Comparison of ENCODE assay signal across 8 cellular contexts in genomic region chr9:26723486-26723885, GRCh38.
DNase-seq lines count a peak whose midpoint lies in the region; ATAC-seq and TF ChIP-seq lines count a peak whose summit lies in the region.

No MANE protein-coding gene starts in this region.

- no peak overlapping the region for H3K4me3 Mint-ChIP-seq in natural killer cell treated with Interleukin-12 subunit alpha and Interleukin-12 subunit beta and Interleukin-15 and Interleukin-18, amount 100 ng/mL, for 72 hours

- ATAC-seq in HG02981 (IDR thresholded peaks at IDR 0.05; ENCODE audit: unreplicated experiment) (peak; percentile 67), GM18505 (IDR thresholded peaks at IDR 0.05; ENCODE audit: unreplicated experiment) (no peak)
- ATAC-seq in natural killer cell treated with Interleukin-12 subunit alpha and Interleukin-12 subunit beta and Interleukin-15 and Interleukin-18, amount 100 ng/mL, for 72 hours = no peak

- peak; percentile 1 for DNase-seq in stimulated activated CD4-positive, alpha-beta T cell treated with anti-CD3 and anti-CD28 coated beads, Interleukin-12 subunit alpha, Interleukin-12 subunit beta, amount 100 ng/mL, for 4 hours
- DNase-seq in stimulated activated CD4-positive, alpha-beta T cell treated with anti-CD3 and anti-CD28 coated beads, Interleukin-4, amount 100 ng/mL, for 4 hours = no peak
- DNase-seq in RPMI7951 (ENCODE audit: low read depth) = peak; percentile 69
- DNase-seq in fibroblast of mammary gland (ENCODE audit: low read depth) = peak; percentile 36
- DNase-seq in stimulated activated CD4-positive, alpha-beta T cell treated with anti-CD3 and anti-CD28 coated beads, Interleukin-2, amount 100 ng/mL, for 24 hours = peak; percentile 18 to 30
- no peak for DNase-seq in natural killer cell treated with Interleukin-12 subunit alpha and Interleukin-12 subunit beta and Interleukin-15 and Interleukin-18, amount 100 ng/mL, for 72 hours (ENCODE audit: low spot score)

- no peak overlapping the region for H3K27ac Mint-ChIP-seq in natural killer cell treated with Interleukin-12 subunit alpha and Interleukin-12 subunit beta and Interleukin-15 and Interleukin-18, amount 100 ng/mL, for 72 hours

- H3K36me3 Mint-ChIP-seq in natural killer cell treated with Interleukin-12 subunit alpha and Interleukin-12 subunit beta and Interleukin-15 and Interleukin-18, amount 100 ng/mL, for 72 hours = no peaks in the 10 kb centered on the region

- no peak overlapping the region for H3K4me3 ChIP-seq in fibroblast of mammary gland (ENCODE audit: control insufficient read depth, low read depth, low read length)

- no peak for TF ChIP-seq POLR2A in GM18505 (IDR thresholded peaks at IDR 0.05; ENCODE audit: borderline replicate concordance, extremely low read depth, insufficient read depth, insufficient read length)

- no peaks in the 10 kb centered on the region for H3K4me1 Mint-ChIP-seq in natural killer cell treated with Interleukin-12 subunit alpha and Interleukin-12 subunit beta and Interleukin-15 and Interleukin-18, amount 100 ng/mL, for 72 hours (ENCODE audit: low read depth in 2 of 2)

- peaks cover 2 to 10% of the 10 kb centered on the region in 2 donors for H3K27me3 Mint-ChIP-seq in natural killer cell treated with Interleukin-12 subunit alpha and Interleukin-12 subunit beta and Interleukin-15 and Interleukin-18, amount 100 ng/mL, for 72 hours

- H3K9me3 Mint-ChIP-seq in natural killer cell treated with Interleukin-12 subunit alpha and Interleukin-12 subunit beta and Interleukin-15 and Interleukin-18, amount 100 ng/mL, for 72 hours = peaks cover 3% of the 10 kb centered on the region

- peak; percentile 52 for TF ChIP-seq CTCF in fibroblast of mammary gland (conservative IDR thresholded peaks at IDR 0.05; ENCODE audit: control insufficient read depth, insufficient read depth, low read depth, low read length)

Comparison
In these comparisons a context has a peak if more than half of its experiments do, and no peak if none do; other contexts are left out.
1. DNase-seq: peak in stimulated activated CD4-positive, alpha-beta T cell treated with anti-CD3 and anti-CD28 coated beads, Interleukin-12 subunit alpha, Interleukin-12 subunit beta, amount 100 ng/mL, for 4 hours (single experiment), RPMI7951 (single experiment), fibroblast of mammary gland (single experiment) and stimulated activated CD4-positive, alpha-beta T cell treated with anti-CD3 and anti-CD28 coated beads, Interleukin-2, amount 100 ng/mL, for 24 hours (2 of 2); none in stimulated activated CD4-positive, alpha-beta T cell treated with anti-CD3 and anti-CD28 coated beads, Interleukin-4, amount 100 ng/mL, for 4 hours (0 of 2) and natural killer cell treated with Interleukin-12 subunit alpha and Interleukin-12 subunit beta and Interleukin-15 and Interleukin-18, amount 100 ng/mL, for 72 hours (single experiment).